ENCODE assay signal across 1 cellular context in genomic region chr5:82276800-82277612, GRCh38.
TF ChIP-seq lines count a peak whose summit lies in the region.

No MANE protein-coding gene starts in this region.

TF ChIP-seq in GM12878, 131 proteins besides CTCF, POLR2A, EP300 and RAD21 (continued from another document):
- TF ChIP-seq, protein P1, sequence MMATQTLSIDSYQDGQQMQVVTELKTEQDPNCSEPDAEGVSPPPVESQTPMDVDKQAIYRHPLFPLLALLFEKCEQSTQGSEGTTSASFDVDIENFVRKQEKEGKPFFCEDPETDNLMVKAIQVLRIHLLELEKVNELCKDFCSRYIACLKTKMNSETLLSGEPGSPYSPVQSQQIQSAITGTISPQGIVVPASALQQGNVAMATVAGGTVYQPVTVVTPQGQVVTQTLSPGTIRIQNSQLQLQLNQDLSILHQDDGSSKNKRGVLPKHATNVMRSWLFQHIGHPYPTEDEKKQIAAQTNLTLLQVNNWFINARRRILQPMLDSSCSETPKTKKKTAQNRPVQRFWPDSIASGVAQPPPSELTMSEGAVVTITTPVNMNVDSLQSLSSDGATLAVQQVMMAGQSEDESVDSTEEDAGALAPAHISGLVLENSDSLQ (IDR thresholded peaks at IDR 0.05), result no peak
- TF ChIP-seq PBX3 (IDR thresholded peaks at IDR 0.05; ENCODE audit: insufficient replicate concordance, low read depth, low read length), result no peak
- no peak for TF ChIP-seq IKZF1 (conservative IDR thresholded peaks at IDR 0.05)
- no peak for TF ChIP-seq WRNIP1 (IDR thresholded peaks at IDR 0.05; ENCODE audit: borderline replicate concordance, low read depth, low read length)
- TF ChIP-seq CEBPB (IDR thresholded peaks at IDR 0.05; ENCODE audit: borderline replicate concordance in 1 of 2, low read depth in 2 of 2, low read length in 2 of 2), result no peak
- no peak for TF ChIP-seq BCL3 (IDR thresholded peaks at IDR 0.05; ENCODE audit: borderline replicate concordance, insufficient read depth, low read depth, low read length, poor library complexity, severe bottlenecking)
- TF ChIP-seq ZNF687 (IDR thresholded peaks at IDR 0.05), result no peak
- TF ChIP-seq MYC (IDR thresholded peaks at IDR 0.05; ENCODE audit: insufficient read depth, insufficient read length, insufficient replicate concordance, low read length, severe bottlenecking), result no peak
